In genomic region chr2:16495812-16496211, GRCh38 we compare ENCODE assay signal across 21 cellular contexts.
DNase-seq lines count a peak whose midpoint lies in the region; ATAC-seq, FAIRE-seq and TF ChIP-seq lines count a peak whose summit lies in the region.
"Had no signal": no experiment of that assay in that cellular context is flagged by ENCODE, and none has a peak within 500 bp of the region (broad histone marks: within the 10 kb centered on the region; RNA-seq: fewer than 3 reads in every experiment).

No MANE protein-coding gene starts in this region.

- H2BK120ac ChIP-seq in trophoblast cell (ENCODE audit: insufficient read depth, low read length, poor library complexity), result no peak overlapping the region

- no peak overlapping the region for H3K18ac ChIP-seq in trophoblast cell (ENCODE audit: low read length)

- BruUV-seq in HepG2 (replicated peaks; lab: Mats Ljungman, UMichigan), result no TSS peak

- ATAC-seq in HepG2, result no peak
- ATAC-seq: CD8-positive, alpha-beta T cell; HCT116 had no signal

- 74% methylated on average over 3 of the region's 3 CpGs for WGBS in liver
- WGBS in HepG2 (ENCODE audit: low lambda C conversion rate), result 1% methylated on average over 3 of the region's 3 CpGs
- no CpG with 5 or more reads among the region's 3 CpGs for WGBS in trophoblast cell (ENCODE audit: extremely low coverage, insufficient coverage, insufficient read length)
- 16 to 23% methylated on average over 3 of the region's 3 CpGs for WGBS in GM23248 (ENCODE audit: low coverage in 1 of 2, low lambda C conversion rate in 2 of 2, missing lambda C conversion rate in 2 of 2), 2 experiments

- no peak overlapping the region for H3K23ac ChIP-seq in trophoblast cell (ENCODE audit: low read length)

- no peak overlapping the region for H4K12ac ChIP-seq in trophoblast cell (ENCODE audit: low read depth, low read length)

- POLR2A ChIA-PET in HepG2 (lab: Yijun Ruan, JAX), result no interaction called here

- no peak for FAIRE-seq in HepG2 (lab: Jason Lieb, UNC)
- FAIRE-seq in kidney (lab: Jason Lieb, UNC), result no peak
- FAIRE-seq: A204.1, G401.6, GM12892 had no signal

- H3K9me2 ChIP-seq in GM23248 (ENCODE audit: insufficient read depth), result no peaks in the 10 kb centered on the region

- H3K27ac ChIP-seq in liver (ENCODE audit: low read depth in 1 of 2, low read length in 2 of 2) (peak overlapping the region in 1 of 2 donors; percentile 91), HepG2 (ENCODE audit: extremely low read length, insufficient read depth, low read length) (no peak overlapping the region), trophoblast cell (ENCODE audit: low read depth, low read length) (no peak overlapping the region), kidney (ENCODE audit: low read depth in 2 of 2, low read length in 2 of 2) (no peak overlapping the region), GM23248 (no peak overlapping the region), vagina (no peak overlapping the region)
- H3K27ac ChIP-seq: 22Rv1, BLaER1, C4-2B had no signal

- intact Hi-C loops in HepG2 (cut with micrococcal nuclease; ENCODE audit: unreplicated experiment) (no loop called here), kidney (cut with DNase I) (no loop called here), vagina (cut with DNase I) (no loop called here)

- H3K4me3 ChIP-seq in liver (ENCODE audit: low read depth in 1 of 3, low read length in 3 of 3) (no peak overlapping the region), HepG2 (replicated peaks in 1 of 3; ENCODE audit: insufficient read depth in 1 of 3, low read depth in 2 of 3, low read length in 3 of 3) (no peak overlapping the region), trophoblast cell (ENCODE audit: low read depth, low read length) (no peak overlapping the region), kidney (ENCODE audit: low read length in 2 of 2) (no peak overlapping the region), GM23248 (no peak overlapping the region), vagina (no peak overlapping the region)
- H3K4me3 ChIP-seq: BLaER1 had no signal

- H2BK5ac ChIP-seq in trophoblast cell (ENCODE audit: low read depth, low read length, poor library complexity), result no peak overlapping the region

- no peaks in the 10 kb centered on the region for H3K79me1 ChIP-seq in trophoblast cell (ENCODE audit: low read length)

- H3F3A ChIP-seq in GM23248 (ENCODE audit: insufficient read depth), result no peaks in the 10 kb centered on the region

- CTCF ChIA-PET in HepG2 (lab: Yijun Ruan, JAX; ENCODE audit: low intra/inter-chr PET ratio, low total read pairs), result no interaction called here

- TF ChIP-seq EP300 in HepG2 (IDR thresholded peaks at IDR 0.05; ENCODE audit: low read depth in 2 of 2, low read length in 2 of 2) (no peak), HepG2 (CRISPR knock-in tag; IDR thresholded peaks at IDR 0.05; ENCODE audit: borderline replicate concordance) (no peak)

- H3K36me3 ChIP-seq in liver (ENCODE audit: control insufficient read depth in 4 of 4, insufficient read depth in 3 of 4, low read depth in 1 of 4, low read length in 3 of 4) (no peaks in the 10 kb centered on the region), HepG2 (replicated peaks in 1 of 2; ENCODE audit: control insufficient read depth in 1 of 2, insufficient read depth in 2 of 2, low read length in 2 of 2) (no peaks in the 10 kb centered on the region), trophoblast cell (ENCODE audit: control insufficient read depth in 1 of 2, insufficient read depth in 2 of 2, low read length in 2 of 2) (no peaks in the 10 kb centered on the region), kidney (ENCODE audit: control insufficient read depth in 1 of 2, insufficient read depth in 2 of 2, low read length in 2 of 2) (no peaks in the 10 kb centered on the region), GM23248 (ENCODE audit: low read depth) (no peaks in the 10 kb centered on the region), vagina (no peaks in the 10 kb centered on the region)
- H3K36me3 ChIP-seq: BLaER1 had no signal

- no peak overlapping the region for H2BK12ac ChIP-seq in trophoblast cell (ENCODE audit: low read length)

- no peaks in the 10 kb centered on the region for H3K27me3 ChIP-seq in liver (ENCODE audit: control insufficient read depth in 4 of 4, insufficient read depth in 4 of 4, low read length in 3 of 4)
- no peaks in the 10 kb centered on the region for H3K27me3 ChIP-seq in HepG2 (ENCODE audit: control insufficient read depth in 1 of 2, insufficient read depth in 2 of 2, low read length in 2 of 2)
- H3K27me3 ChIP-seq in trophoblast cell (ENCODE audit: insufficient read depth, low read length), result no peaks in the 10 kb centered on the region
- H3K27me3 ChIP-seq in GM23248 (replicated peaks; ENCODE audit: insufficient read depth), result no peaks in the 10 kb centered on the region
- no peaks in the 10 kb centered on the region for H3K27me3 ChIP-seq in vagina
- H3K27me3 ChIP-seq: BLaER1 had no signal

- TF ChIP-seq RAD21 in liver (IDR thresholded peaks at IDR 0.05), result no peak
- no peak for TF ChIP-seq RAD21 in HepG2 (CRISPR knock-in tag; IDR thresholded peaks at IDR 0.05)

- TF ChIP-seq CTCF in liver (IDR thresholded peaks at IDR 0.05; ENCODE audit: low read depth, low read length, missing input control) (no peak), HepG2 (CRISPR knock-in tag; IDR thresholded peaks at IDR 0.05) (no peak), kidney (IDR thresholded peaks at IDR 0.05; ENCODE audit: borderline replicate concordance, extremely low read depth, insufficient read depth) (no peak), vagina (IDR thresholded peaks at IDR 0.05) (no peak)

- no peaks in the 10 kb centered on the region for H3K79me2 ChIP-seq in HepG2 (ENCODE audit: insufficient read depth, low read length)
- no peaks in the 10 kb centered on the region for H3K79me2 ChIP-seq in trophoblast cell (ENCODE audit: control insufficient read depth, insufficient read depth, low read length, poor library complexity)
- no peaks in the 10 kb centered on the region for H3K79me2 ChIP-seq in GM23248 (ENCODE audit: insufficient read depth)

- no peak for DNase-seq in HepG2 (ENCODE audit: low spot score)
- DNase-seq in kidney tubule cell (ENCODE audit: low spot score), result peak; percentile 28
- DNase-seq in trophoblast cell, result peak; percentile 36 to 77
- no peak for DNase-seq in OCI-M2 (lab: John Stamatoyannopoulos, UW; ENCODE audit: unreplicated experiment)
- no peak for DNase-seq in kidney
- no peak for DNase-seq in GM23248
- no peak for DNase-seq in vagina (ENCODE audit: extremely low spot score in 2 of 2)
- DNase-seq: Caco-2; CD4-positive, CD25-positive, alpha-beta regulatory T cell; CD8-positive, alpha-beta T cell; DMS153; DND-41; H9 had no signal

- H3K14ac ChIP-seq in trophoblast cell (ENCODE audit: low read length), result no peak overlapping the region

- H3K4me2 ChIP-seq in HepG2 (ENCODE audit: low read depth, low read length) (no peak overlapping the region), trophoblast cell (ENCODE audit: low read length) (no peak overlapping the region), GM23248 (ENCODE audit: unreplicated experiment) (no peak overlapping the region)
- H3K4me2 ChIP-seq: BLaER1 had no signal

- no peak overlapping the region for H4K8ac ChIP-seq in trophoblast cell (ENCODE audit: low read depth, low read length)

- H2AK5ac ChIP-seq in trophoblast cell (ENCODE audit: low read length), result no peak overlapping the region

- H3K9me3 ChIP-seq in liver (ENCODE audit: control insufficient read depth in 4 of 4, low read length in 3 of 4), result no peaks in the 10 kb centered on the region
- H3K9me3 ChIP-seq in HepG2 (ENCODE audit: low read length), result no peaks in the 10 kb centered on the region
- H3K9me3 ChIP-seq in trophoblast cell (ENCODE audit: insufficient read depth, low read depth, low read length), result no peaks in the 10 kb centered on the region
- H3K9me3 ChIP-seq in kidney (ENCODE audit: control insufficient read depth in 1 of 2, low read length in 2 of 2), result no peaks in the 10 kb centered on the region
- H3K9me3 ChIP-seq in GM23248 (ENCODE audit: low read depth), result no peaks in the 10 kb centered on the region
- no peaks in the 10 kb centered on the region for H3K9me3 ChIP-seq in vagina
- H3K9me3 ChIP-seq: BLaER1 had no signal

- in situ Hi-C loops in HepG2 (cut with HindIII; ENCODE audit: extremely low pct_ligation_motif_present, low pct_unique_long_range_greater_than_20kb), result no loop called here
- in situ Hi-C loops in GM23248 (cut with MboI), result loop anchor here (25.0 kb wide), 1 partner anchor 859 kb away; no protein-coding TSS in a partner anchor

- H3K9ac ChIP-seq in liver (ENCODE audit: low read depth in 1 of 2, low read length in 2 of 2), result no peak overlapping the region
- no peak overlapping the region for H3K9ac ChIP-seq in HepG2 (ENCODE audit: insufficient read depth, low read depth, low read length)
- no peak overlapping the region for H3K9ac ChIP-seq in trophoblast cell (ENCODE audit: low read length)
- no peak overlapping the region for H3K9ac ChIP-seq in kidney (ENCODE audit: low read length in 2 of 2)
- no peak overlapping the region for H3K9ac ChIP-seq in GM23248
- H3K9ac ChIP-seq: BLaER1 had no signal

- H3K4me1 ChIP-seq in liver (ENCODE audit: control insufficient read depth in 4 of 4, insufficient read depth in 4 of 4, low read length in 3 of 4), result peaks cover 0 to 18% (median 14%) of the 10 kb centered on the region in 4 donors
- H3K4me1 ChIP-seq in HepG2 (ENCODE audit: insufficient read depth, low read length), result no peaks in the 10 kb centered on the region
- no peaks in the 10 kb centered on the region for H3K4me1 ChIP-seq in trophoblast cell (ENCODE audit: control insufficient read depth in 1 of 2, insufficient read depth in 2 of 2, low read length in 2 of 2)
- no peaks in the 10 kb centered on the region for H3K4me1 ChIP-seq in kidney (ENCODE audit: control insufficient read depth in 1 of 2, insufficient read depth in 1 of 2, low read depth in 1 of 2, low read length in 2 of 2)
- no peaks in the 10 kb centered on the region for H3K4me1 ChIP-seq in GM23248 (ENCODE audit: insufficient read depth)
- H3K4me1 ChIP-seq in vagina, result no peaks in the 10 kb centered on the region
- H3K4me1 ChIP-seq: Caco-2 had no signal

- no peak overlapping the region for H4K91ac ChIP-seq in trophoblast cell (ENCODE audit: low read depth, low read length)

- TF ChIP-seq POLR2A in HepG2 (IDR thresholded peaks at IDR 0.05; ENCODE audit: insufficient read depth in 1 of 2, low read depth in 2 of 2, low read length in 2 of 2) (no peak), vagina (IDR thresholded peaks at IDR 0.05) (no peak)

- H2AFZ ChIP-seq in HepG2 (ENCODE audit: low read length) (no peak overlapping the region), trophoblast cell (ENCODE audit: insufficient read depth, low read length, poor library complexity) (no peak overlapping the region), GM23248 (no peak overlapping the region)

- H4K20me1 ChIP-seq in HepG2 (ENCODE audit: insufficient read depth, low read length) (no peaks in the 10 kb centered on the region), GM23248 (ENCODE audit: insufficient read depth) (no peaks in the 10 kb centered on the region)
- H4K20me1 ChIP-seq: BLaER1 had no signal

- H3K4ac ChIP-seq in trophoblast cell (ENCODE audit: low read depth, low read length), result no peak overlapping the region

TF ChIP-seq in liver, 16 proteins besides CTCF, POLR2A, EP300 and RAD21 (continues in another document):
- TF ChIP-seq RXRA (IDR thresholded peaks at IDR 0.05) (peak in 1 of 2 donors; percentile 23), HNF4A (conservative IDR thresholded peaks at IDR 0.05) (peak; percentile 24 to 48)

TF ChIP-seq in HepG2, 621 proteins besides CTCF, POLR2A, EP300 and RAD21 (continues in another document):
- no peak for TF ChIP-seq MLLT10 (CRISPR knock-in tag; IDR thresholded peaks at IDR 0.05)

Comparison
In these comparisons a context has a peak if more than half of its experiments do, and no peak if none do; other contexts are left out.
1. DNase-seq: peak in kidney tubule cell (single experiment) and trophoblast cell (2 of 2); none in HepG2 (single experiment), OCI-M2 (single experiment), kidney (single experiment), GM23248 (single experiment) and vagina (0 of 2).